Comparison of ENCODE assay signal across 8 cellular contexts in the genomic region with DNA sequence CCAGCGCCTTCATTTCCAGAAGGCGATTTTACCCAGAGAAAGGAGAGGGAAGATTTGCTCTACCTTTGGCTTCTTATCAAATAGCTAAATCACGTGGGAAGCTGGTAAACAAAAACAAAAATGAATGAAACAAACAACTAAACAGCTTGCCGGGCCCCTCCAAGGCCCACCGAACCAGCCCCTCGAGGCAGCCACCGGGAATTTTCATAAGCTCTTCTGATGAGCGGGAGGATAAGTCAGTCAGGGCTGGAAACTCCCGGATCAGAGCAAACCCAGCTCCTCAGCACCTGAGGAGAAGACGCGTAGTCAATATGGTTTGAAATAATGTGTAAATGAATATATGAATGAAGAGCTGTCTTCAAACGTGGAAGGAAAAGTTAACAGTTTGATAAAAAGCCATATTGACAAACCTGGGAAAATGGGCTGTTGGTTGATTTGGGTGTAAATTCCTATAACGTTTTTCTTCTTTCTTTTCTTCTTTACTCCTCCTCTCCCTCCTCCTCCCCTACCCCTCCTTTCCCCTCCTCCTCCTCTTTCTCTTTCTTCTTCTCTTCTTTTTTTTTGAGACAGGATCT. TPM values are rescaled to one million over a fixed set of nuclear protein-coding genes. Genes with fewer than 3 reads are reported as not detected.
A peak's percentile ranks its signal among the peaks of the same experiment; 100 is the strongest.
DNase-seq lines count a peak whose midpoint lies in the region; ATAC-seq and TF ChIP-seq lines count a peak whose summit lies in the region.

No MANE protein-coding gene starts in this region.

- no peaks in the 10 kb centered on the region for H4K20me1 ChIP-seq in fibroblast of lung (ENCODE audit: control insufficient read depth, extremely low read depth, insufficient read depth, low read length)

- TF ChIP-seq CTCF in GM06990 (IDR thresholded peaks at IDR 0.05; ENCODE audit: insufficient read depth, low read length, poor library complexity, severe bottlenecking), result no peak
- TF ChIP-seq CTCF in fibroblast of lung (conservative IDR thresholded peaks at IDR 0.05 in 1 of 2, IDR thresholded peaks at IDR 0.05 in 1 of 2; ENCODE audit: low read depth in 1 of 2, low read length in 2 of 2), result no peak

- no peaks in the 10 kb centered on the region for H3K36me3 ChIP-seq in GM06990 (ENCODE audit: control insufficient read depth, insufficient read depth, low read length)
- H3K36me3 ChIP-seq in SK-N-MC (ENCODE audit: insufficient read depth, low read length), result no peaks in the 10 kb centered on the region
- no peaks in the 10 kb centered on the region for H3K36me3 ChIP-seq in fibroblast of lung (ENCODE audit: control insufficient read depth, insufficient read depth, low read length)
- H3K36me3 ChIP-seq in rectal smooth muscle tissue (ENCODE audit: control insufficient read depth, insufficient read depth, low read length), result no peaks in the 10 kb centered on the region

- H3K79me2 ChIP-seq in fibroblast of lung (ENCODE audit: control insufficient read depth, insufficient read depth, low read length), result no peaks in the 10 kb centered on the region

- no peaks in the 10 kb centered on the region for H3K27me3 ChIP-seq in GM06990 (replicated peaks; ENCODE audit: control insufficient read depth, insufficient read depth, low read length)
- no peaks in the 10 kb centered on the region for H3K27me3 ChIP-seq in fibroblast of lung (ENCODE audit: control insufficient read depth, insufficient read depth, low read length)
- no peaks in the 10 kb centered on the region for H3K27me3 ChIP-seq in rectal smooth muscle tissue (ENCODE audit: control insufficient read depth, insufficient read depth, low read length)

- H2AFZ ChIP-seq in fibroblast of lung (ENCODE audit: low read length), result peak overlapping the region; percentile 92

- H3K9me3 ChIP-seq in SK-N-MC (ENCODE audit: low read depth, low read length) (no peaks in the 10 kb centered on the region), fibroblast of lung (ENCODE audit: control insufficient read depth, insufficient read depth, low read depth, low read length) (no peaks in the 10 kb centered on the region)

- peak overlapping the region; percentile 94 for H3K4me2 ChIP-seq in fibroblast of lung (ENCODE audit: extremely low read depth, insufficient read depth, low read length)

- DNase-seq in GM06990 (ENCODE audit: extremely low read depth, insufficient read length), result no peak
- no peak for DNase-seq in SK-N-MC (ENCODE audit: low read depth, low spot score)
- DNase-seq in fibroblast of lung (ENCODE audit: low read depth in 2 of 2), result no peak
- no peak for DNase-seq in SKM-1 treated with dmso at 0.1 percent for 144 hours (lab: John Stamatoyannopoulos, UW; ENCODE audit: unreplicated experiment)

- no peak for ATAC-seq in GM21528 (IDR thresholded peaks at IDR 0.05; ENCODE audit: low FRiP score, unreplicated experiment)
- ATAC-seq in HG02981 (IDR thresholded peaks at IDR 0.05; ENCODE audit: unreplicated experiment), result no peak
- no peak for ATAC-seq in GM21619 (IDR thresholded peaks at IDR 0.05; ENCODE audit: unreplicated experiment)

- peak overlapping the region; percentile 67 for H3K9ac ChIP-seq in SK-N-MC (ENCODE audit: insufficient read length)
- H3K9ac ChIP-seq in fibroblast of lung (ENCODE audit: insufficient read depth, low read length), result peak overlapping the region; percentile 69
- H3K9ac ChIP-seq in rectal smooth muscle tissue (ENCODE audit: low read length), result peak overlapping the region; percentile 96

- H3K4me1 ChIP-seq in fibroblast of lung (ENCODE audit: control insufficient read depth, extremely low read depth, insufficient read depth, low read length) (peaks cover 6% of the 10 kb centered on the region), rectal smooth muscle tissue (ENCODE audit: control insufficient read depth, insufficient read depth, low read length) (peaks cover 8% of the 10 kb centered on the region)

- H3K4me3 ChIP-seq in GM06990 (replicated peaks; ENCODE audit: low read depth, low read length) (peak overlapping the region; percentile 58), SK-N-MC (peak overlapping the region; percentile 73), fibroblast of lung (replicated peaks in 1 of 4; ENCODE audit: control extremely low read depth in 1 of 4, insufficient read depth in 1 of 4, low read depth in 3 of 4, low read length in 4 of 4) (peak overlapping the region; percentile 42 to 71 (median 57)), rectal smooth muscle tissue (ENCODE audit: low read length) (peak overlapping the region; percentile 94)

- H3K27ac ChIP-seq in SK-N-MC, result peak overlapping the region; percentile 15; the same call in 1 of the 2 replicates
- H3K27ac ChIP-seq in fibroblast of lung (ENCODE audit: insufficient read depth, low read length), result peak overlapping the region; percentile 89
- peak overlapping the region; percentile 93 for H3K27ac ChIP-seq in rectal smooth muscle tissue (ENCODE audit: low read depth, low read length)

RNA-seq across cellular contexts. Expression of a gene that starts 10.7 kb away (rescaled TPM):
- 74.7 and 82.4 TPM in 2 replicates for total RNA-seq in fibroblast of lung
- 621 and 633 TPM in 2 replicates for polyA plus RNA-seq in fibroblast of lung
- polyA plus RNA-seq in fibroblast of lung (2012), result 2,184 and 2,401 TPM in 2 replicates
- 489 and 632 TPM in 2 replicates for polyA minus RNA-seq in fibroblast of lung (ENCODE audit: low replicate concordance)

RNA-seq across cellular contexts. Expression of a gene that starts 49.1 kb away (rescaled TPM):
- 3.1 and 16.5 TPM in 2 replicates for total RNA-seq in fibroblast of lung
- 19.4 and 53.2 TPM in 2 replicates for polyA plus RNA-seq in fibroblast of lung
- 12.7 and 45.8 TPM in 2 replicates for polyA plus RNA-seq in fibroblast of lung (2012)
- 28.5 and 38.4 TPM in 2 replicates for polyA minus RNA-seq in fibroblast of lung (ENCODE audit: low replicate concordance)

Comparison
In these comparisons a context has a peak if more than half of its experiments do, and no peak if none do; other contexts are left out.
1. H3K27ac ChIP-seq: peak in every context shown above with its lines; median percentile 93 in rectal smooth muscle tissue; 89 in fibroblast of lung; 15 in SK-N-MC.